19 cellular contexts compared by ENCODE assay signal in genomic region chr5:53739111-53739510, GRCh38.
DNase-seq lines count a peak whose midpoint lies in the region; ATAC-seq, FAIRE-seq and TF ChIP-seq lines count a peak whose summit lies in the region.
"Had no signal": no experiment of that assay in that cellular context is flagged by ENCODE, and none has a peak within 500 bp of the region (broad histone marks: within the 10 kb centered on the region; RNA-seq: fewer than 3 reads in every experiment).

No MANE protein-coding gene starts in this region.

- H3K79me2 ChIP-seq in K562 (ENCODE audit: control insufficient read depth, insufficient read depth, low read length) (no peaks in the 10 kb centered on the region), osteoblast (ENCODE audit: insufficient read depth, low read length) (no peaks in the 10 kb centered on the region)

- intact Hi-C loops in K562 (cut with micrococcal nuclease) = no loop called here

- H3K4me3 ChIP-seq in K562 (no peak overlapping the region), osteoblast (ENCODE audit: insufficient read depth, low read length) (no peak overlapping the region)
- H3K4me3 ChIP-seq: HAP-1 had no signal

- H3K4me1 ChIP-seq in K562 (replicated peaks in 1 of 2; ENCODE audit: control insufficient read depth in 2 of 2, insufficient read depth in 2 of 2, low read length in 2 of 2) (no peaks in the 10 kb centered on the region; a peak in 1 of 5 replicates), foreskin keratinocyte (no peaks in the 10 kb centered on the region), osteoblast (ENCODE audit: insufficient read depth, low read length) (no peaks in the 10 kb centered on the region)
- H3K4me1 ChIP-seq: HAP-1 had no signal

- H3K27ac Mint-ChIP-seq in activated T-helper 17 cell treated with anti-CD3 and anti-CD28 coated beads, Interleukin-2, amount 50 U/mL, for 72 hours = no peak overlapping the region
- H3K27ac Mint-ChIP-seq in activated naive CD4-positive, alpha-beta T cell treated with anti-CD3 and anti-CD28 coated beads, Interleukin-2, amount 50 U/mL, for 72 hours = no peak overlapping the region
- H3K27ac Mint-ChIP-seq: B cell; CD4-positive, alpha-beta T cell had no signal

- H3K4me1 Mint-ChIP-seq in activated T-helper 17 cell treated with anti-CD3 and anti-CD28 coated beads, Interleukin-2, amount 50 U/mL, for 72 hours = no peaks in the 10 kb centered on the region
- H3K4me1 Mint-ChIP-seq: B cell had no signal

- ATAC-seq in K562 (no peak), foreskin keratinocyte (peak; percentile 21)
- no peak for ATAC-seq in activated T-helper 17 cell treated with anti-CD3 and anti-CD28 coated beads, Interleukin-2, amount 50 U/mL, for 72 hours (replicated peaks)
- ATAC-seq in activated naive CD4-positive, alpha-beta T cell treated with anti-CD3 and anti-CD28 coated beads, Interleukin-2, amount 50 U/mL, for 72 hours = no peak

- H3K9me3 Mint-ChIP-seq in activated T-helper 17 cell treated with anti-CD3 and anti-CD28 coated beads, Interleukin-2, amount 50 U/mL, for 72 hours = peaks cover 22% of the 10 kb centered on the region
- H3K9me3 Mint-ChIP-seq in activated naive CD4-positive, alpha-beta T cell treated with anti-CD3 and anti-CD28 coated beads, Interleukin-2, amount 50 U/mL, for 72 hours = peaks cover 8% of the 10 kb centered on the region in 2 donors

- TF ChIP-seq CTCF in K562 (IDR thresholded peaks at IDR 0.05 in 2 of 3, conservative IDR thresholded peaks at IDR 0.05 in 1 of 3; ENCODE audit: insufficient read depth in 2 of 3, low read depth in 1 of 3, low read length in 3 of 3) (no peak), foreskin keratinocyte (conservative IDR thresholded peaks at IDR 0.05) (no peak), osteoblast (IDR thresholded peaks at IDR 0.05; ENCODE audit: extremely low read depth, low read depth, low read length) (no peak)

- 25% methylated on average over 4 of the region's 4 CpGs for WGBS in K562 (ENCODE audit: insufficient coverage, low coverage, missing lambda C conversion rate)

- no peaks in the 10 kb centered on the region for H3K27me3 ChIP-seq in K562 (ENCODE audit: control insufficient read depth in 2 of 2, insufficient read depth in 2 of 2, low read length in 2 of 2)
- H3K27me3 ChIP-seq in foreskin keratinocyte = peaks cover 4% of the 10 kb centered on the region
- no peaks in the 10 kb centered on the region for H3K27me3 ChIP-seq in osteoblast (ENCODE audit: insufficient read depth, low read length)

- H3K36me3 ChIP-seq in K562 (ENCODE audit: control insufficient read depth, insufficient read depth, low read length) (no peaks in the 10 kb centered on the region), osteoblast (ENCODE audit: insufficient read depth, low read length) (no peaks in the 10 kb centered on the region)
- H3K36me3 ChIP-seq: HAP-1 had no signal

- H2AFZ ChIP-seq in K562 (ENCODE audit: low read depth, low read length) (no peak overlapping the region), osteoblast (ENCODE audit: low read length) (no peak overlapping the region)

- H3K36me3 Mint-ChIP-seq in activated T-helper 17 cell treated with anti-CD3 and anti-CD28 coated beads, Interleukin-2, amount 50 U/mL, for 72 hours (ENCODE audit: low read depth) = no peaks in the 10 kb centered on the region
- H3K36me3 Mint-ChIP-seq in activated naive CD4-positive, alpha-beta T cell treated with anti-CD3 and anti-CD28 coated beads, Interleukin-2, amount 50 U/mL, for 72 hours = peaks cover 0 to 10% of the 10 kb centered on the region in 2 donors

- H3K27ac ChIP-seq in K562 (ENCODE audit: extremely low read depth, low read depth, low read length) = no peak overlapping the region
- no peak overlapping the region for H3K27ac ChIP-seq in foreskin keratinocyte
- H3K27ac ChIP-seq in osteoblast (ENCODE audit: low read depth, low read length) = no peak overlapping the region

- H4K20me1 ChIP-seq in K562 (replicated peaks; ENCODE audit: control insufficient read depth, insufficient read depth, low read length) (no peaks in the 10 kb centered on the region), osteoblast (ENCODE audit: insufficient read depth, low read length) (no peaks in the 10 kb centered on the region)

- H3K4me3 Mint-ChIP-seq in activated T-helper 17 cell treated with anti-CD3 and anti-CD28 coated beads, Interleukin-2, amount 50 U/mL, for 72 hours = no peak overlapping the region
- H3K4me3 Mint-ChIP-seq: B cell; CD4-positive, alpha-beta T cell had no signal

- DNase-seq in NCI-H2171 treated with DMSO at 0.1 percent for 48 hours (lab: John Stamatoyannopoulos, UW) (peak; percentile 20), NCI-H2171 (lab: John Stamatoyannopoulos, UW) (no peak), K562 (ENCODE audit: extremely low read depth in 1 of 4, low spot score in 3 of 4) (no peak), foreskin keratinocyte (peak; percentile 19 to 42), osteoblast (ENCODE audit: insufficient read length, low spot score, missing footprints) (peak; percentile 57)
- no peak for DNase-seq in activated naive CD4-positive, alpha-beta T cell treated with anti-CD3 and anti-CD28 coated beads, Interleukin-2, amount 50 U/mL, for 72 hours (ENCODE audit: low spot score in 2 of 2)
- DNase-seq: ACHN; C1 segment of cervical spinal cord; Calu3; CD4-positive, alpha-beta T cell; DMS 273 treated with DMSO at 0.1 percent for 48 hours; DMS79 treated with DMSO at 0.1 percent for 48 hours; EL; GOT3 had no signal

- CTCF ChIA-PET in K562 (lab: Yijun Ruan, JAX; ENCODE audit: low intra/inter-chr PET ratio) = no interaction called here

- no peak overlapping the region for H3K9ac ChIP-seq in K562 (ENCODE audit: insufficient read depth in 1 of 2, low read depth in 2 of 2, low read length in 2 of 2)

- FAIRE-seq in K562 (lab: Jason Lieb, UNC) = no peak
- FAIRE-seq: G401.6, GM12892 had no signal

- POLR2A ChIA-PET in K562 (lab: Yijun Ruan, JAX) = interaction anchor here (0.6 kb wide), 1 partner anchor 116 kb away, joined by 4 read pairs; no protein-coding TSS in a partner anchor

- no peak for TF ChIP-seq EP300 in K562 (IDR thresholded peaks at IDR 0.05; ENCODE audit: low read length)

- H3K4me2 ChIP-seq in K562 (ENCODE audit: insufficient read depth, low read length) (no peak overlapping the region), osteoblast (ENCODE audit: insufficient read depth, low read length) (no peak overlapping the region)

- peaks cover 6% of the 10 kb centered on the region for H3K27me3 Mint-ChIP-seq in activated T-helper 17 cell treated with anti-CD3 and anti-CD28 coated beads, Interleukin-2, amount 50 U/mL, for 72 hours
- H3K27me3 Mint-ChIP-seq: B cell had no signal

- in situ Hi-C loops in K562 (cut with MboI) = no loop called here

- no peak for TF ChIP-seq POLR2A in K562 (conservative IDR thresholded peaks at IDR 0.05)

- no peak for TF ChIP-seq RAD21 in K562 (CRISPR knock-in tag; conservative IDR thresholded peaks at IDR 0.05 in 1 of 2, IDR thresholded peaks at IDR 0.05 in 1 of 2)

- no TSS peak for BruUV-seq in K562 (replicated peaks; lab: Mats Ljungman, UMichigan)

- no peaks in the 10 kb centered on the region for H3K9me1 ChIP-seq in K562 (ENCODE audit: control insufficient read depth, insufficient read depth, low read length)

- H3K9me3 ChIP-seq in K562 (replicated peaks; ENCODE audit: control insufficient read depth, insufficient read depth, low read depth, low read length) = no peaks in the 10 kb centered on the region
- H3K9me3 ChIP-seq in osteoblast (ENCODE audit: low read depth, low read length) = no peaks in the 10 kb centered on the region
- H3K9me3 ChIP-seq: HAP-1 had no signal

TF ChIP-seq in K562, 482 proteins besides CTCF, POLR2A, EP300 and RAD21:
- TF ChIP-seq ARID2 (IDR thresholded peaks at IDR 0.05) (no peak), NFE2 (IDR thresholded peaks at IDR 0.05; ENCODE audit: low read depth) (0 out of 2 replicates have a peak, but pooled peaks have one; percentile 11), MAFG (tag; conservative IDR thresholded peaks at IDR 0.05) (0 out of 2 replicates have a peak, but pooled peaks have one; percentile 5)

Comparison
In these comparisons a context has a peak if more than half of its experiments do, and no peak if none do; other contexts are left out.
1. DNase-seq: peak in NCI-H2171 treated with DMSO at 0.1 percent for 48 hours (single experiment), foreskin keratinocyte (2 of 2) and osteoblast (single experiment); none in NCI-H2171 (single experiment), K562 (0 of 4) and activated naive CD4-positive, alpha-beta T cell treated with anti-CD3 and anti-CD28 coated beads, Interleukin-2, amount 50 U/mL, for 72 hours (0 of 2).